ENCODE assay signal across 1 cellular context in genomic region chr19:12939908-12940533, GRCh38.
TF ChIP-seq lines count a peak whose summit lies in the region.

No MANE protein-coding gene starts in this region.

TF ChIP-seq in GM12878, 131 proteins besides CTCF, POLR2A, EP300 and RAD21:
- no peak for TF ChIP-seq JUND (IDR thresholded peaks at IDR 0.05; ENCODE audit: low read depth, low read length)
- TF ChIP-seq FOXM1 (IDR thresholded peaks at IDR 0.05; ENCODE audit: low read depth, low read length) = no peak
- no peak for TF ChIP-seq ZBTB11 (CRISPR knock-in tag; IDR thresholded peaks at IDR 0.05)
- no peak for TF ChIP-seq SPI1 (IDR thresholded peaks at IDR 0.05; ENCODE audit: borderline replicate concordance, insufficient read depth, low read depth, low read length)
